ENCODE assay signal across 10 cellular contexts in the genomic region with DNA sequence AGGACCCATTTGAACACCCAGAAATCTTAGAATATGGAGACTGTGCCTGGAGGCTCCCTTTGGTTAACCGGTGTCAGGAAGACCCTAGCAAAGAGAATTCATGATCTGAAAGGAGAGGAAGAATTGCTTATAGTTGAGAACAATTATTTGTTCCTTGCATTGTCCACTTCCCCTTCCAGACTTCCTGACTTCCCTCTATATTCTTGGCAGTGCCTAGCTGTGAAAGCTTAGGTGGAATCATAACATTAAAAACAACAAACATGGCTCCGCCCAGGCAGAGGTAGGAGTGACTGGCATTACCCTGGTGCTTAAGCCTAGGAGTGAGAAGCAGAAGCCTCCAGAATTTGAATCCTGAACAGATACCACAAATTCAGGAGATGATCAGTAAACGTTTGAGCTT. TPM values are rescaled to one million over a fixed set of nuclear protein-coding genes. Genes with fewer than 3 reads are reported as not detected.
DNase-seq lines count a peak whose midpoint lies in the region; ATAC-seq and TF ChIP-seq lines count a peak whose summit lies in the region.
"Had no signal": no experiment of that assay in that cellular context is flagged by ENCODE, and none has a peak within 500 bp of the region (broad histone marks: within the 10 kb centered on the region; RNA-seq: fewer than 3 reads in every experiment).

No MANE protein-coding gene starts in this region.

- CTCF ChIA-PET in activated naive CD4-positive, alpha-beta T cell treated with anti-CD3 and anti-CD28 coated beads, Interleukin-2, amount 10 ng/mL, durations not matched to agents 7 days and 5 days (lab: Charles Lee) = interaction anchor here (0.6 to 1.8 kb wide), 4 partner anchors 9 to 99 kb away, joined by 3 to 5 read pairs (median 3); no protein-coding TSS in a partner anchor

- DNase-seq in activated naive CD4-positive, alpha-beta T cell treated with anti-CD3 and anti-CD28 coated beads, Interleukin-2, amount 10 ng/mL, durations not matched to agents 7 days and 5 days = no peak
- DNase-seq in activated naive CD4-positive, alpha-beta T cell treated with anti-CD3 and anti-CD28 coated beads, Interleukin-2, amount 50 U/mL, for 16 hours = no peak
- no peak for DNase-seq in T-helper 17 cell
- DNase-seq in esophagus muscularis mucosa (ENCODE audit: extremely low spot score) = no peak
- DNase-seq in suprapubic skin (ENCODE audit: low spot score in 2 of 2) = no peak
- no peak for DNase-seq in NCI-H1436 treated with DMSO at 0.1 percent for 48 hours (lab: John Stamatoyannopoulos, UW)
- no peak for DNase-seq in left cardiac atrium
- DNase-seq: activated naive CD4-positive, alpha-beta T cell had no signal

- H3K4me3 ChIP-seq in esophagus muscularis mucosa = peak overlapping the region in 3 of 4 donors; percentile 80 to 94 (median 91)
- peak overlapping the region; percentile 96 for H3K4me3 ChIP-seq in suprapubic skin

- peaks cover 18 to 30% (median 28%) of the 10 kb centered on the region in 4 donors for H3K4me1 ChIP-seq in esophagus muscularis mucosa
- peaks cover 30% of the 10 kb centered on the region for H3K4me1 ChIP-seq in suprapubic skin

- H3K9me3 ChIP-seq in T-helper 17 cell (ENCODE audit: control insufficient read depth, low read length, poor library complexity, severe bottlenecking) (no peaks in the 10 kb centered on the region), esophagus muscularis mucosa (no peaks in the 10 kb centered on the region), suprapubic skin (no peaks in the 10 kb centered on the region)
- H3K9me3 ChIP-seq: neutrophil had no signal

- H3K27me3 ChIP-seq in esophagus muscularis mucosa (peaks cover 0 to 3% (median 0%) of the 10 kb centered on the region in 4 donors), suprapubic skin (no peaks in the 10 kb centered on the region)

- TF ChIP-seq CTCF in esophagus muscularis mucosa (IDR thresholded peaks at IDR 0.05) = no peak
- TF ChIP-seq CTCF in suprapubic skin (IDR thresholded peaks at IDR 0.05) = no peak

- WGBS in esophagus muscularis mucosa = 78% methylated on average over 3 of the region's 3 CpGs
- 67% methylated on average over 3 of the region's 3 CpGs for WGBS in suprapubic skin

- H3K36me3 ChIP-seq in esophagus muscularis mucosa (peaks cover 0 to 9% (median 4%) of the 10 kb centered on the region in 4 donors), suprapubic skin (peaks cover 3% of the 10 kb centered on the region)
- H3K36me3 ChIP-seq: neutrophil had no signal

- H3K27me3 Mint-ChIP-seq in activated naive CD4-positive, alpha-beta T cell treated with anti-CD3 and anti-CD28 coated beads, Interleukin-2, amount 10 ng/mL, durations not matched to agents 7 days and 5 days = peaks cover 8% of the 10 kb centered on the region
- no peaks in the 10 kb centered on the region for H3K27me3 Mint-ChIP-seq in T-helper 17 cell

- peaks cover 34% of the 10 kb centered on the region for H3K4me1 Mint-ChIP-seq in activated naive CD4-positive, alpha-beta T cell treated with anti-CD3 and anti-CD28 coated beads, Interleukin-2, amount 10 ng/mL, durations not matched to agents 7 days and 5 days
- peaks cover 31% of the 10 kb centered on the region for H3K4me1 Mint-ChIP-seq in T-helper 17 cell

- peaks cover 23% of the 10 kb centered on the region for H3K36me3 Mint-ChIP-seq in activated naive CD4-positive, alpha-beta T cell treated with anti-CD3 and anti-CD28 coated beads, Interleukin-2, amount 10 ng/mL, durations not matched to agents 7 days and 5 days
- H3K36me3 Mint-ChIP-seq in T-helper 17 cell (ENCODE audit: low read depth) = peaks cover 4% of the 10 kb centered on the region

- intact Hi-C loops in esophagus muscularis mucosa (cut with DNase I) = loop anchor here (5.0 kb wide), 2 partner anchors 58 to 243 kb away; partner anchors contain the start of gene POLR1B
- intact Hi-C loops in left cardiac atrium (cut with DNase I) = loop anchor here (5.0 to 10.0 kb wide), 3 partner anchors 58 to 163 kb away; partner anchors contain the start of genes POLR1B (in 2 of the 2) and SLC20A1 (in 1 of the 2)

- H3K27ac Mint-ChIP-seq in activated naive CD4-positive, alpha-beta T cell treated with anti-CD3 and anti-CD28 coated beads, Interleukin-2, amount 10 ng/mL, durations not matched to agents 7 days and 5 days = no peak overlapping the region
- H3K27ac Mint-ChIP-seq in T-helper 17 cell = peak overlapping the region; percentile 79

- no peaks in the 10 kb centered on the region for H3K9me3 Mint-ChIP-seq in activated naive CD4-positive, alpha-beta T cell treated with anti-CD3 and anti-CD28 coated beads, Interleukin-2, amount 10 ng/mL, durations not matched to agents 7 days and 5 days

- H3K27ac ChIP-seq in esophagus muscularis mucosa (replicated peaks in 1 of 4) (peak overlapping the region in 2 of 4 donors; percentile 88 to 92), suprapubic skin (no peak overlapping the region)
- H3K27ac ChIP-seq: neutrophil had no signal

- ATAC-seq in T-helper 17 cell (no peak), GM21367 (IDR thresholded peaks at IDR 0.05; ENCODE audit: unreplicated experiment) (no peak), left cardiac atrium (no peak)

- peak overlapping the region; percentile 94 for H3K4me3 Mint-ChIP-seq in activated naive CD4-positive, alpha-beta T cell treated with anti-CD3 and anti-CD28 coated beads, Interleukin-2, amount 10 ng/mL, durations not matched to agents 7 days and 5 days
- peak overlapping the region; percentile 93 for H3K4me3 Mint-ChIP-seq in T-helper 17 cell

- no peak for TF ChIP-seq POLR2A in esophagus muscularis mucosa (IDR thresholded peaks at IDR 0.05; ENCODE audit: low read depth)
- no peak for TF ChIP-seq POLR2A in suprapubic skin (IDR thresholded peaks at IDR 0.05)

- TF ChIP-seq EP300 in esophagus muscularis mucosa (IDR thresholded peaks at IDR 0.05) = no peak
- TF ChIP-seq EP300 in suprapubic skin (IDR thresholded peaks at IDR 0.05) = no peak

RNA-seq across cellular contexts. Expression of gene TTL, which starts 1.9 kb away (rescaled TPM):
- total RNA-seq in T-helper 17 cell = 10 to 100 TPM; 18.8 to 20.6 TPM
- total RNA-seq in esophagus muscularis mucosa = 10 to 100 TPM; 25.8 to 29.2 (median 27.3) TPM
- 10 to 100 TPM; 25.9 to 43.7 (median 32.0) TPM for total RNA-seq in suprapubic skin
- total RNA-seq in left cardiac atrium = 10 to 100 TPM; 39.2 to 44.1 TPM

RNA-seq across cellular contexts. Expression of gene RGPD8, which starts 50.4 kb away (rescaled TPM):
- 10 to 100 TPM; 42.7 to 60.6 TPM for total RNA-seq in T-helper 17 cell
- total RNA-seq in esophagus muscularis mucosa = 10 to 100 TPM; 11.6 to 24.5 (median 15.3) TPM
- 10 to 100 TPM; 12.1 to 69.9 (median 19.1) TPM for total RNA-seq in suprapubic skin
- total RNA-seq in left cardiac atrium = 10 to 100 TPM in 1 of 2 donors, 1 to 10 TPM in 1; 9.0 to 11.5 TPM

RNA-seq across cellular contexts. Expression of gene POLR1B, which starts 58.4 kb away (rescaled TPM):
- total RNA-seq in T-helper 17 cell = 10 to 100 TPM; 15.2 to 23.5 TPM
- total RNA-seq in esophagus muscularis mucosa = 10 to 100 TPM in 3 of 4 donors, 1 to 10 TPM in 1; 10.0 to 12.4 (median 10.2) TPM
- total RNA-seq in suprapubic skin = 10 to 100 TPM; 21.9 to 27.9 (median 27.4) TPM
- 10 to 100 TPM in 1 of 2 donors, 1 to 10 TPM in 1; 9.4 to 16.0 TPM for total RNA-seq in left cardiac atrium
